ENCODE assay signal across 10 cellular contexts in genomic region chr14:68688872-68689371, GRCh38.
DNase-seq lines count a peak whose midpoint lies in the region; ATAC-seq and TF ChIP-seq lines count a peak whose summit lies in the region.
"Had no signal": no experiment of that assay in that cellular context is flagged by ENCODE, and none has a peak within 500 bp of the region (broad histone marks: within the 10 kb centered on the region; RNA-seq: fewer than 3 reads in every experiment).

No MANE protein-coding gene starts in this region.

- no peaks in the 10 kb centered on the region for H3K27me3 ChIP-seq in heart left ventricle

- no peaks in the 10 kb centered on the region for H3K36me3 Mint-ChIP-seq in T-helper 17 cell (ENCODE audit: low read depth)
- H3K36me3 Mint-ChIP-seq in activated T-helper 1 cell treated with anti-CD3 and anti-CD28 coated beads, Interleukin-12 subunit alpha, Interleukin-12 subunit beta, Interleukin-2, Interleukin-4 antibody, amounts not matched to agents 30 ng/mL and 10 ng/mL and 1 ng/mL, durations not matched to agents 14 hours and 24 hours and 36 hours (ENCODE audit: low read depth), result no peaks in the 10 kb centered on the region

- H3K27ac Mint-ChIP-seq in T-helper 17 cell, result peak overlapping the region; percentile 100
- H3K27ac Mint-ChIP-seq in activated T-helper 1 cell treated with anti-CD3 and anti-CD28 coated beads, Interleukin-12 subunit alpha, Interleukin-12 subunit beta, Interleukin-2, Interleukin-4 antibody, amounts not matched to agents 30 ng/mL and 10 ng/mL and 1 ng/mL, durations not matched to agents 14 hours and 24 hours and 36 hours, result no peak overlapping the region

- H3K4me1 ChIP-seq in heart left ventricle, result peaks cover 0 to 49% (median 16%) of the 10 kb centered on the region in 12 donors

- TF ChIP-seq POLR2A in heart left ventricle (IDR thresholded peaks at IDR 0.05), result no peak

- peak in 1 of 12 donors; percentile 7 for TF ChIP-seq CTCF in heart left ventricle (IDR thresholded peaks at IDR 0.05)

- no peak overlapping the region for H3K27ac ChIP-seq in heart left ventricle

- no peak overlapping the region for H3K4me3 Mint-ChIP-seq in T-helper 17 cell
- no peak overlapping the region for H3K4me3 Mint-ChIP-seq in activated T-helper 1 cell treated with anti-CD3 and anti-CD28 coated beads, Interleukin-12 subunit alpha, Interleukin-12 subunit beta, Interleukin-2, Interleukin-4 antibody, amounts not matched to agents 30 ng/mL and 10 ng/mL and 1 ng/mL, durations not matched to agents 14 hours and 24 hours and 36 hours

- H3K4me1 Mint-ChIP-seq in T-helper 17 cell, result peaks cover 44% of the 10 kb centered on the region
- peaks cover 45% of the 10 kb centered on the region for H3K4me1 Mint-ChIP-seq in activated T-helper 1 cell treated with anti-CD3 and anti-CD28 coated beads, Interleukin-12 subunit alpha, Interleukin-12 subunit beta, Interleukin-2, Interleukin-4 antibody, amounts not matched to agents 30 ng/mL and 10 ng/mL and 1 ng/mL, durations not matched to agents 14 hours and 24 hours and 36 hours (ENCODE audit: low read depth)

- H3K27me3 Mint-ChIP-seq in T-helper 17 cell, result no peaks in the 10 kb centered on the region
- H3K27me3 Mint-ChIP-seq in activated T-helper 1 cell treated with anti-CD3 and anti-CD28 coated beads, Interleukin-12 subunit alpha, Interleukin-12 subunit beta, Interleukin-2, Interleukin-4 antibody, amounts not matched to agents 30 ng/mL and 10 ng/mL and 1 ng/mL, durations not matched to agents 14 hours and 24 hours and 36 hours (ENCODE audit: insufficient read depth), result peaks cover 8% of the 10 kb centered on the region

- H3K9me3 Mint-ChIP-seq in activated T-helper 1 cell treated with anti-CD3 and anti-CD28 coated beads, Interleukin-12 subunit alpha, Interleukin-12 subunit beta, Interleukin-2, Interleukin-4 antibody, amounts not matched to agents 30 ng/mL and 10 ng/mL and 1 ng/mL, durations not matched to agents 14 hours and 24 hours and 36 hours, result no peaks in the 10 kb centered on the region

- peak; percentile 39 for DNase-seq in cardiac septum (ENCODE audit: low spot score)
- DNase-seq in heart left ventricle, result no peak
- DNase-seq in T-helper 17 cell, result no peak
- peak; percentile 24 to 34 for DNase-seq in left colon
- DNase-seq in hippocampal formation (lab: John Stamatoyannopoulos, UW), result no peak
- DNase-seq in activated T-helper 1 cell treated with anti-CD3 and anti-CD28 coated beads, Interleukin-12 subunit alpha, Interleukin-12 subunit beta, Interleukin-2, Interleukin-4 antibody, amounts not matched to agents 30 ng/mL and 10 ng/mL and 1 ng/mL, durations not matched to agents 14 hours and 24 hours and 36 hours (ENCODE audit: low spot score), result no peak
- no peak for DNase-seq in SHP77 (lab: John Stamatoyannopoulos, UW)
- DNase-seq in amniotic stem cell (lab: John Stamatoyannopoulos, UW), result no peak
- DNase-seq: activated CD4-positive, alpha-beta T cell treated with anti-CD3 and anti-CD28 coated beads, Interleukin-2, amount 50 U/mL, for 48 hours; MV-4-11 had no signal

- intact Hi-C loops in cardiac septum (cut with DNase I), result no loop called here
- intact Hi-C loops in heart left ventricle (cut with DNase I), result no loop called here
- intact Hi-C loops in left colon (cut with DNase I, micrococcal nuclease), result no loop called here
- intact Hi-C loops in activated T-helper 1 cell treated with anti-CD3 and anti-CD28 coated beads, Interleukin-12 subunit alpha, Interleukin-12 subunit beta, Interleukin-2, Interleukin-4 antibody, amounts not matched to agents 30 ng/mL and 10 ng/mL and 1 ng/mL, durations not matched to agents 14 hours and 24 hours and 36 hours (cut with micrococcal nuclease), result no loop called here

- no peaks in the 10 kb centered on the region for H3K9me3 ChIP-seq in heart left ventricle
- no peaks in the 10 kb centered on the region for H3K9me3 ChIP-seq in T-helper 17 cell (ENCODE audit: control insufficient read depth, low read length, poor library complexity, severe bottlenecking)

- no peak for ATAC-seq in heart left ventricle
- no peak for ATAC-seq in T-helper 17 cell
- ATAC-seq in left colon, result no peak

- WGBS in heart left ventricle, 4 donors, result 66 to 70% (median 68%) methylated on average over 9 of the region's 9 CpGs

- H3K4me3 ChIP-seq in heart left ventricle, result no peak overlapping the region

- no peaks in the 10 kb centered on the region for H3K36me3 ChIP-seq in heart left ventricle

Comparison
In these comparisons a context has a peak if more than half of its experiments do, and no peak if none do; other contexts are left out.
1. DNase-seq: peak in cardiac septum (single experiment) and left colon (2 of 2); none in heart left ventricle (0 of 5), T-helper 17 cell (0 of 3), hippocampal formation (0 of 2), activated T-helper 1 cell treated with anti-CD3 and anti-CD28 coated beads, Interleukin-12 subunit alpha, Interleukin-12 subunit beta, Interleukin-2, Interleukin-4 antibody, amounts not matched to agents 30 ng/mL and 10 ng/mL and 1 ng/mL, durations not matched to agents 14 hours and 24 hours and 36 hours (single experiment), SHP77 (0 of 2) and amniotic stem cell (single experiment).